Comparison of ENCODE assay signal across 8 cellular contexts in the genomic region with DNA sequence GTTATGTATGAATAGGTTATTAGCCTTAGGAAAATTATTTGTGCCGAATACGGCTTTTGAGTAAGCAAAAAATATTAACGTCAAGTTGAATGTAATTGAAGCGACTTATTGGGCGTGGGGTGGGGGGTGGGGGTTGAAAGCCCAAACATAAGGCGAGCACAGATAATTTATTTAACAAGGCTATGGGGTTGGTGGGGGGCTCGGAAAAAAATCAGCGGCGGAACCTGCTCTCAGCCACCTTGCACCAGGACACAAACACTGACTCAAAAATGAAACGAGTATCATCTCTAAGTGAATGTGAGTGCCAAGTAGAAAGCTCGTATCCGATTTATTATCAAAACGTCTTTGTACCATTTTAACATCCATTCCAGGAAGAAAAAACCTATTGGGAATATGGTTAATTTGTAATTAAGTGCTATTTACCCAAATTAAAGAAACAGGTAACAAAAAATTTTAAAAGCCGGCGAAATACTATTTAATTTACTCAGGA. TPM values are rescaled to one million over a fixed set of nuclear protein-coding genes. Genes with fewer than 3 reads are reported as not detected.
DNase-seq lines count a peak whose midpoint lies in the region; ATAC-seq and TF ChIP-seq lines count a peak whose summit lies in the region.

No MANE protein-coding gene starts in this region.

- peak overlapping the region; percentile 67 for H3K4me3 ChIP-seq in GM06990 (replicated peaks; ENCODE audit: low read depth, low read length)
- peak overlapping the region; percentile 76 for H3K4me3 ChIP-seq in effector memory CD4-positive, alpha-beta T cell (ENCODE audit: insufficient read depth, low read depth, low read length, poor library complexity, severe bottlenecking)

- no peaks in the 10 kb centered on the region for H3K36me3 Mint-ChIP-seq in naive thymus-derived CD8-positive, alpha-beta T cell

- peaks cover 13% of the 10 kb centered on the region for H3K4me1 ChIP-seq in effector memory CD4-positive, alpha-beta T cell (ENCODE audit: control insufficient read depth, insufficient read depth, low read length, poor library complexity, severe bottlenecking)

- TF ChIP-seq CTCF in GM06990 (IDR thresholded peaks at IDR 0.05; ENCODE audit: insufficient read depth, low read length, poor library complexity, severe bottlenecking), result no peak

- no peaks in the 10 kb centered on the region for H3K36me3 ChIP-seq in GM06990 (ENCODE audit: control insufficient read depth, insufficient read depth, low read length)
- H3K36me3 ChIP-seq in effector memory CD4-positive, alpha-beta T cell (ENCODE audit: control insufficient read depth, insufficient read depth, low read length), result no peaks in the 10 kb centered on the region

- peak overlapping the region; percentile 76 to 91 (median 87) for H3K4me3 Mint-ChIP-seq in naive thymus-derived CD8-positive, alpha-beta T cell

- peaks cover 5 to 19% (median 6%) of the 10 kb centered on the region in 4 donors for H3K4me1 Mint-ChIP-seq in naive thymus-derived CD8-positive, alpha-beta T cell

- peak overlapping the region; percentile 83 for H3K27ac ChIP-seq in effector memory CD4-positive, alpha-beta T cell (ENCODE audit: insufficient read depth, low read length, poor library complexity, severe bottlenecking)

- H3K9me3 ChIP-seq in effector memory CD4-positive, alpha-beta T cell (ENCODE audit: control insufficient read depth, low read length), result no peaks in the 10 kb centered on the region

- H3K27me3 Mint-ChIP-seq in naive thymus-derived CD8-positive, alpha-beta T cell, result peaks cover 0 to 4% (median 2%) of the 10 kb centered on the region in 5 donors

- H3K27me3 ChIP-seq in GM06990 (replicated peaks; ENCODE audit: control insufficient read depth, insufficient read depth, low read length), result no peaks in the 10 kb centered on the region
- H3K27me3 ChIP-seq in effector memory CD4-positive, alpha-beta T cell (replicated peaks; ENCODE audit: control insufficient read depth, insufficient read depth, low read length, poor library complexity, severe bottlenecking), result no peaks in the 10 kb centered on the region

- POLR2A ChIA-PET in naive thymus-derived CD8-positive, alpha-beta T cell (lab: Charles Lee), result interaction anchor here (1.1 to 3.8 kb wide), 5 partner anchors 9 to 228 kb away, joined by 3 to 54 read pairs (median 9); partner anchors contain the start of genes ABHD18, MFSD8 and PGRMC2

- peak overlapping the region; percentile 59 to 94 (median 91) for H3K27ac Mint-ChIP-seq in naive thymus-derived CD8-positive, alpha-beta T cell

- H3K9me3 Mint-ChIP-seq in naive thymus-derived CD8-positive, alpha-beta T cell, result no peaks in the 10 kb centered on the region

- ATAC-seq in naive thymus-derived CD8-positive, alpha-beta T cell, result no peak

- DNase-seq in GM06990 (ENCODE audit: extremely low read depth, insufficient read length) (no peak), NCI-H526 treated with DMSO at 0.1 percent for 48 hours (lab: John Stamatoyannopoulos, UW) (peak; percentile 57), HK-2 (ENCODE audit: unreplicated experiment) (no peak), mucosa of gallbladder (ENCODE audit: low spot score) (no peak), NCI-H774 (lab: John Stamatoyannopoulos, UW) (no peak)
- DNase-seq in effector memory CD4-positive, alpha-beta T cell, result no peak
- DNase-seq in naive thymus-derived CD8-positive, alpha-beta T cell, result no peak
- DNase-seq in activated CD8-positive, alpha-beta memory T cell treated with anti-CD3 and anti-CD28 coated beads for 24 hours, result no peak

RNA-seq across cellular contexts. Expression of gene LARP1B, which starts 0.9 kb away (rescaled TPM):
- total RNA-seq in naive thymus-derived CD8-positive, alpha-beta T cell, result 10 to 100 TPM; 12.9 to 14.0 TPM
- polyA plus RNA-seq in naive thymus-derived CD8-positive, alpha-beta T cell, result 1 to 10 TPM; 2.9 to 4.0 (median 3.9) TPM
- total RNA-seq in mucosa of gallbladder, result 23.0 TPM
